8 cellular contexts compared by ENCODE assay signal in genomic region chr21:42234026-42234425, GRCh38. TPM values are rescaled to one million over a fixed set of nuclear protein-coding genes. Genes with fewer than 3 reads are reported as not detected.
A peak's percentile ranks its signal among the peaks of the same experiment; 100 is the strongest.
DNase-seq lines count a peak whose midpoint lies in the region; ATAC-seq and TF ChIP-seq lines count a peak whose summit lies in the region.

No MANE protein-coding gene starts in this region.

- no peaks in the 10 kb centered on the region for H3K9me3 Mint-ChIP-seq in CD4-positive, alpha-beta T cell
- no peaks in the 10 kb centered on the region for H3K9me3 Mint-ChIP-seq in neural progenitor cell

- H3K4me3 ChIP-seq in MG63 (peak overlapping the region; percentile 40; the same call in 1 of the 2 replicates), coronary artery (peak overlapping the region; percentile 82), neural progenitor cell (peak overlapping the region; percentile 42)

- no peak for DNase-seq in CD4-positive, alpha-beta T cell
- DNase-seq in MG63 (no peak), coronary artery (ENCODE audit: low spot score) (no peak), neural progenitor cell (ENCODE audit: low spot score) (peak; percentile 29), NCI-H2227 (lab: John Stamatoyannopoulos, UW; ENCODE audit: unreplicated experiment) (no peak), NCI-H146 (lab: John Stamatoyannopoulos, UW) (no peak), C1 segment of cervical spinal cord (lab: John Stamatoyannopoulos, UW) (no peak)

- H3F3A ChIP-seq in neural progenitor cell (ENCODE audit: low read depth), result peaks cover 13% of the 10 kb centered on the region

- ATAC-seq in CD4-positive, alpha-beta T cell (ENCODE audit: poor library complexity), result no peak
- ATAC-seq in HG03139 (IDR thresholded peaks at IDR 0.05; ENCODE audit: unreplicated experiment), result no peak

- no peak overlapping the region for H2AFZ ChIP-seq in neural progenitor cell (replicated peaks)

- CTCF ChIA-PET in CD4-positive, alpha-beta T cell (lab: Charles Lee), result interaction anchor here (0.6 to 2.9 kb wide), 11 partner anchors 9 to 323 kb away, joined by 3 to 27 read pairs (median 4); partner anchors contain the start of gene ABCG1

- no peaks in the 10 kb centered on the region for H3K79me2 ChIP-seq in neural progenitor cell (ENCODE audit: low read depth)

- peaks cover 25% of the 10 kb centered on the region for H3K36me3 Mint-ChIP-seq in CD4-positive, alpha-beta T cell (ENCODE audit: low read depth)
- H3K36me3 Mint-ChIP-seq in neural progenitor cell, result no peaks in the 10 kb centered on the region

- no peaks in the 10 kb centered on the region for H3K27me3 ChIP-seq in CD4-positive, alpha-beta T cell (ENCODE audit: control insufficient read depth, insufficient read depth, low read length)
- H3K27me3 ChIP-seq in MG63 (no peaks in the 10 kb centered on the region), neural progenitor cell (peaks cover 22% of the 10 kb centered on the region)

- H3K4me2 ChIP-seq in neural progenitor cell, result peak overlapping the region; percentile 84

- H3K4me1 ChIP-seq in neural progenitor cell, result peaks cover 67% of the 10 kb centered on the region

- no peak overlapping the region for H3K9ac ChIP-seq in neural progenitor cell

- peak overlapping the region; percentile 85 for H3K4me3 Mint-ChIP-seq in CD4-positive, alpha-beta T cell
- H3K4me3 Mint-ChIP-seq in neural progenitor cell, result no peak overlapping the region

- peak overlapping the region; percentile 94 for H3K27ac ChIP-seq in CD4-positive, alpha-beta T cell (ENCODE audit: low read depth, low read length)
- H3K27ac ChIP-seq in coronary artery (peak overlapping the region; percentile 70 to 88), neural progenitor cell (peak overlapping the region; percentile 66)

- H3K27ac Mint-ChIP-seq in CD4-positive, alpha-beta T cell, result peak overlapping the region; percentile 90
- H3K27ac Mint-ChIP-seq in neural progenitor cell, result no peak overlapping the region

- TF ChIP-seq CTCF in CD4-positive, alpha-beta T cell (IDR thresholded peaks at IDR 0.05), result no peak
- TF ChIP-seq CTCF in coronary artery (IDR thresholded peaks at IDR 0.05) (no peak), neural progenitor cell (IDR thresholded peaks at IDR 0.05) (no peak)

- peaks cover 97% of the 10 kb centered on the region for H3K4me1 Mint-ChIP-seq in CD4-positive, alpha-beta T cell (ENCODE audit: low read depth)
- H3K4me1 Mint-ChIP-seq in neural progenitor cell, result peaks cover 49% of the 10 kb centered on the region

- POLR2A ChIA-PET in CD4-positive, alpha-beta T cell (lab: Charles Lee), result interaction anchor here (0.6 to 2.7 kb wide), 7 partner anchors 10 to 73 kb away, joined by 3 to 26 read pairs (median 4); no protein-coding TSS in a partner anchor

- H3K27me3 Mint-ChIP-seq in CD4-positive, alpha-beta T cell, result no peaks in the 10 kb centered on the region
- H3K27me3 Mint-ChIP-seq in neural progenitor cell (ENCODE audit: insufficient read depth, low read depth), result peaks cover 15% of the 10 kb centered on the region

- intact Hi-C loops in CD4-positive, alpha-beta T cell (cut with DNase I, micrococcal nuclease), result loop anchor here (1.0 to 10.0 kb wide), 8 partner anchors 13 to 1551 kb away; partner anchors contain the start of gene RRP1 (in 1 of the 2)

- no peaks in the 10 kb centered on the region for H3K9me3 ChIP-seq in CD4-positive, alpha-beta T cell (ENCODE audit: control insufficient read depth, low read length)
- H3K9me3 ChIP-seq in MG63 (no peaks in the 10 kb centered on the region), neural progenitor cell (ENCODE audit: low read depth) (no peaks in the 10 kb centered on the region)

- H3K36me3 ChIP-seq in MG63 (no peaks in the 10 kb centered on the region), neural progenitor cell (no peaks in the 10 kb centered on the region)

- no peaks in the 10 kb centered on the region for H4K20me1 ChIP-seq in neural progenitor cell (ENCODE audit: low read depth)

RNA-seq across cellular contexts. Expression of gene ABCG1, which starts 15.1 kb away (rescaled TPM):
- total RNA-seq in CD4-positive, alpha-beta T cell, result 100 to 1,000 TPM; 109 to 116 TPM
- 0.82 and 1.9 TPM in 2 replicates for total RNA-seq in MG63 (2014; rRNA removed; shearing (Covaris generic); ENCODE audit: low replicate concordance)
- 1.9 and 2.0 TPM in 2 replicates for total RNA-seq in neural progenitor cell (ENCODE audit: low replicate concordance)

Comparison
In these comparisons a context has a peak if more than half of its experiments do, and no peak if none do; other contexts are left out.
1. RNA of gene ABCG1, which starts 15.1 kb away (total RNA-seq): 109 to 116 TPM in CD4-positive, alpha-beta T cell; 1.9 to 2.0 TPM in neural progenitor cell and 0.82 to 1.9 TPM in MG63; every median in the first group is over 10 times any median in the second.
2. Peak in every context shown above with its lines, with median percentiles within 50 percentile points of each other: H3K27ac ChIP-seq and H3K4me3 ChIP-seq.